16 cellular contexts compared by ENCODE assay signal in genomic region chr10:119495061-119495505, GRCh38. TPM values are rescaled to one million over a fixed set of nuclear protein-coding genes. Genes with fewer than 3 reads are reported as not detected.
DNase-seq lines count a peak whose midpoint lies in the region; ATAC-seq and TF ChIP-seq lines count a peak whose summit lies in the region.
"Had no signal": no experiment of that assay in that cellular context is flagged by ENCODE, and none has a peak within 500 bp of the region (broad histone marks: within the 10 kb centered on the region; RNA-seq: fewer than 3 reads in every experiment).

No MANE protein-coding gene starts in this region.

- H3K36me3 ChIP-seq in muscle layer of colon (ENCODE audit: insufficient read depth, low read length) (peaks cover 14% of the 10 kb centered on the region), uterus (no peaks in the 10 kb centered on the region), esophagus muscularis mucosa (peaks cover 0 to 6% (median 2%) of the 10 kb centered on the region in 4 donors)
- H3K36me3 ChIP-seq: BE2C, gastrocnemius medialis, prostate gland, SJSA1 had no signal

- peaks cover 83% of the 10 kb centered on the region for H3K4me1 Mint-ChIP-seq in activated CD8-positive, alpha-beta T cell treated with anti-CD3 and anti-CD28 coated beads, Interleukin-2, amount 10 ng/mL, durations not matched to agents 7 days and 5 days (ENCODE audit: low read depth)

- POLR2A ChIA-PET in activated CD8-positive, alpha-beta T cell treated with anti-CD3 and anti-CD28 coated beads, Interleukin-2, amount 10 ng/mL, durations not matched to agents 7 days and 5 days (lab: Charles Lee), result no interaction called here

- H3K27ac ChIP-seq in muscle layer of colon (ENCODE audit: low read depth, low read length) (peak overlapping the region; percentile 60), uterus (peak overlapping the region; percentile 69 to 86), esophagus muscularis mucosa (replicated peaks in 1 of 4) (peak overlapping the region in 2 of 4 donors; percentile 28 to 33)
- H3K27ac ChIP-seq: gastrocnemius medialis, SJSA1 had no signal

- H3K36me3 Mint-ChIP-seq in activated CD8-positive, alpha-beta T cell treated with anti-CD3 and anti-CD28 coated beads, Interleukin-2, amount 10 ng/mL, durations not matched to agents 7 days and 5 days (ENCODE audit: low read depth), result peaks cover 41% of the 10 kb centered on the region
- H3K36me3 Mint-ChIP-seq: brain, mesothelial cell of epicardium, type B pancreatic cell had no signal

- no peak for TF ChIP-seq EP300 in esophagus muscularis mucosa (IDR thresholded peaks at IDR 0.05)

- H3K4me3 ChIP-seq in muscle layer of colon (ENCODE audit: low read depth in 1 of 2, low read length in 2 of 2) (no peak overlapping the region), uterus (no peak overlapping the region), esophagus muscularis mucosa (no peak overlapping the region)
- H3K4me3 ChIP-seq: gastrocnemius medialis, prostate gland, SJSA1 had no signal

- H3K27me3 Mint-ChIP-seq in activated CD8-positive, alpha-beta T cell treated with anti-CD3 and anti-CD28 coated beads, Interleukin-2, amount 10 ng/mL, durations not matched to agents 7 days and 5 days (ENCODE audit: low read depth), result no peaks in the 10 kb centered on the region
- H3K27me3 Mint-ChIP-seq: activated B cell treated with CpG ODN at 0.5 μM for 24 hours, brain, type B pancreatic cell had no signal

- H3K9ac ChIP-seq in muscle layer of colon (ENCODE audit: low read length), result no peak overlapping the region

- TF ChIP-seq CTCF in uterus (IDR thresholded peaks at IDR 0.05), result no peak
- TF ChIP-seq CTCF in esophagus muscularis mucosa (IDR thresholded peaks at IDR 0.05), result no peak

- WGBS in esophagus muscularis mucosa, result 91% methylated on average over 4 of the region's 5 CpGs

- peaks cover 31% of the 10 kb centered on the region for H3K4me1 ChIP-seq in muscle layer of colon (ENCODE audit: insufficient read depth, low read length)
- no peaks in the 10 kb centered on the region for H3K4me1 ChIP-seq in uterus
- peaks cover 0 to 31% (median 21%) of the 10 kb centered on the region in 4 donors for H3K4me1 ChIP-seq in esophagus muscularis mucosa
- H3K4me1 ChIP-seq: BE2C, gastrocnemius medialis had no signal

- H3K4me3 Mint-ChIP-seq in activated CD8-positive, alpha-beta T cell treated with anti-CD3 and anti-CD28 coated beads, Interleukin-2, amount 10 ng/mL, durations not matched to agents 7 days and 5 days, result no peak overlapping the region
- H3K4me3 Mint-ChIP-seq: activated B cell treated with CpG ODN at 0.5 μM for 24 hours, mesothelial cell of epicardium, type B pancreatic cell had no signal

- intact Hi-C loops in left ventricle myocardium superior (cut with micrococcal nuclease), result no loop called here
- intact Hi-C loops in Right ventricle myocardium inferior (cut with DNase I), result no loop called here
- intact Hi-C loops in uterus (cut with DNase I; ENCODE audit: low total_unique reads), result no loop called here
- intact Hi-C loops in esophagus muscularis mucosa (cut with DNase I), result no loop called here

- peak overlapping the region; percentile 79 for H3K27ac Mint-ChIP-seq in activated CD8-positive, alpha-beta T cell treated with anti-CD3 and anti-CD28 coated beads, Interleukin-2, amount 10 ng/mL, durations not matched to agents 7 days and 5 days
- H3K27ac Mint-ChIP-seq: activated B cell treated with CpG ODN at 0.5 μM for 24 hours, mesothelial cell of epicardium, type B pancreatic cell had no signal

- peak; percentile 32 for ATAC-seq in left ventricle myocardium superior
- no peak for ATAC-seq in Right ventricle myocardium inferior
- no peak for ATAC-seq in activated CD8-positive, alpha-beta T cell treated with anti-CD3 and anti-CD28 coated beads, Interleukin-2, amount 10 ng/mL, durations not matched to agents 7 days and 5 days
- ATAC-seq in GM18870 (IDR thresholded peaks at IDR 0.05; ENCODE audit: unreplicated experiment), result no peak
- ATAC-seq: gastrocnemius medialis had no signal

- H3K9me3 ChIP-seq in muscle layer of colon (ENCODE audit: low read length) (no peaks in the 10 kb centered on the region), uterus (no peaks in the 10 kb centered on the region), esophagus muscularis mucosa (no peaks in the 10 kb centered on the region)
- H3K9me3 ChIP-seq: BE2C, gastrocnemius medialis, prostate gland, SJSA1 had no signal

- DNase-seq in left ventricle myocardium superior (no peak), Right ventricle myocardium inferior (ENCODE audit: missing footprints) (no peak), uterus (peak in 1 of 2 donors; percentile 48), esophagus muscularis mucosa (ENCODE audit: extremely low spot score) (no peak), NCI-H774 (lab: John Stamatoyannopoulos, UW) (no peak)
- no peak for DNase-seq in activated CD8-positive, alpha-beta T cell treated with anti-CD3 and anti-CD28 coated beads, Interleukin-2, amount 10 ng/mL, durations not matched to agents 7 days and 5 days
- DNase-seq: activated B cell treated with CpG ODN at 0.5 μM for 24 hours, BE2C, gastrocnemius medialis had no signal

- H3K27me3 ChIP-seq in muscle layer of colon (ENCODE audit: control insufficient read depth in 1 of 2, insufficient read depth in 2 of 2, low read length in 2 of 2), result no peaks in the 10 kb centered on the region
- H3K27me3 ChIP-seq in uterus, result no peaks in the 10 kb centered on the region
- no peaks in the 10 kb centered on the region for H3K27me3 ChIP-seq in esophagus muscularis mucosa
- H3K27me3 ChIP-seq: BE2C, gastrocnemius medialis, SJSA1 had no signal

- CTCF ChIA-PET in activated CD8-positive, alpha-beta T cell treated with anti-CD3 and anti-CD28 coated beads, Interleukin-2, amount 10 ng/mL, durations not matched to agents 7 days and 5 days (lab: Charles Lee), result interaction anchor here (0.9 to 2.5 kb wide), 4 partner anchors 45 to 306 kb away, joined by 3 to 13 read pairs (median 4); partner anchors contain the start of gene RGS10

- no peak for TF ChIP-seq POLR2A in uterus (IDR thresholded peaks at IDR 0.05)
- no peak for TF ChIP-seq POLR2A in esophagus muscularis mucosa (IDR thresholded peaks at IDR 0.05; ENCODE audit: low read depth)

- H3K9me3 Mint-ChIP-seq in activated CD8-positive, alpha-beta T cell treated with anti-CD3 and anti-CD28 coated beads, Interleukin-2, amount 10 ng/mL, durations not matched to agents 7 days and 5 days (ENCODE audit: insufficient read depth), result no peaks in the 10 kb centered on the region
- H3K9me3 Mint-ChIP-seq: activated B cell treated with CpG ODN at 0.5 μM for 24 hours, mesothelial cell of epicardium, type B pancreatic cell had no signal

RNA-seq across cellular contexts. Expression of gene RGS10, which starts 47.4 kb away (rescaled TPM):
- 7.0 TPM for total RNA-seq in left ventricle myocardium superior
- total RNA-seq in Right ventricle myocardium inferior, result 7.2 TPM
- total RNA-seq in activated CD8-positive, alpha-beta T cell treated with anti-CD3 and anti-CD28 coated beads, Interleukin-2, amount 10 ng/mL, durations not matched to agents 7 days and 5 days, result 100 to 1,000 TPM; 166 TPM
- total RNA-seq in uterus, result 100 to 1,000 TPM in 1 of 4 donors, 10 to 100 TPM in 3; 29.1 to 165 (median 64.1) TPM
- 10 to 100 TPM; 31.4 to 41.6 (median 36.1) TPM for total RNA-seq in esophagus muscularis mucosa
